18 cellular contexts compared by ENCODE assay signal in the genomic region with DNA sequence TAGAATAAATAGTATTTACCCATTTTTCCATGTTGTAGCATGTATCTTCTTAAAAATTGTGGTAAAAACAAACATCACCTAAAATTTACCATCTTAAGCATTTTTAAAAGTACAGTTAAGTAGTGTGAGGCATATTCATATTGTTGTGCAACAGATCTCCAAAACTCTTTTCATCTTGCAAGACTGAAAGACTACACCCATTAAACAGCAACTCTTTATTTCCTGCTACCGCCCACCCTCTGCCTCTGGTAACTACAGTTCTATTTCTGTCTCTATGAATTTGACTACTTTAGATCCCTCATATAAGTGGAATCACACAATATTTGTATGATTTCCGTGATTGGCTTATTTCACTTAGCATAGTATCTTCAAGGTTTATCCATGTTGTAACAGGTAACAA. TPM values are rescaled to one million over a fixed set of nuclear protein-coding genes. Genes with fewer than 3 reads are reported as not detected.
DNase-seq lines count a peak whose midpoint lies in the region; ATAC-seq and TF ChIP-seq lines count a peak whose summit lies in the region.
"Had no signal": no experiment of that assay in that cellular context is flagged by ENCODE, and none has a peak within 500 bp of the region (broad histone marks: within the 10 kb centered on the region; RNA-seq: fewer than 3 reads in every experiment).

No MANE protein-coding gene starts in this region.

- H3K27ac Mint-ChIP-seq in activated CD4-positive, alpha-beta T cell treated with anti-CD3 and anti-CD28 coated beads for 36 hours = no peak overlapping the region
- H3K27ac Mint-ChIP-seq: memory B cell had no signal

- POLR2A ChIA-PET in activated CD4-positive, alpha-beta T cell treated with anti-CD3 and anti-CD28 coated beads for 36 hours (lab: Charles Lee) = no interaction called here

- no peaks in the 10 kb centered on the region for H3K27me3 Mint-ChIP-seq in activated CD4-positive, alpha-beta T cell treated with anti-CD3 and anti-CD28 coated beads for 36 hours
- H3K27me3 Mint-ChIP-seq: brain had no signal

- peak; percentile 61 for ATAC-seq in activated CD4-positive, alpha-beta T cell treated with anti-CD3 and anti-CD28 coated beads for 36 hours
- peak; percentile 60 for ATAC-seq in GM19351 (IDR thresholded peaks at IDR 0.05; ENCODE audit: unreplicated experiment)
- ATAC-seq in left lung = peak; percentile 32
- ATAC-seq in GM18868 (IDR thresholded peaks at IDR 0.05; ENCODE audit: unreplicated experiment) = no peak
- ATAC-seq in left colon = no peak

- peaks cover 0 to 14% of the 10 kb centered on the region in 2 donors for H3K36me3 ChIP-seq in left lung

- no peaks in the 10 kb centered on the region for H3K9me3 ChIP-seq in left lung
- H3K9me3 ChIP-seq: right atrium auricular region, transverse colon had no signal

- H3K36me3 Mint-ChIP-seq in activated CD4-positive, alpha-beta T cell treated with anti-CD3 and anti-CD28 coated beads for 36 hours (ENCODE audit: low read depth) = no peaks in the 10 kb centered on the region

- TF ChIP-seq CTCF in cardiac fibroblast (IDR thresholded peaks at IDR 0.05; ENCODE audit: low read depth, low read length) (no peak), left lung (IDR thresholded peaks at IDR 0.05) (no peak)

- no peaks in the 10 kb centered on the region for H3K27me3 ChIP-seq in left lung
- H3K27me3 ChIP-seq: dorsolateral prefrontal cortex, right atrium auricular region, transverse colon had no signal

- peaks cover 0 to 5% of the 10 kb centered on the region in 2 donors for H3K4me1 ChIP-seq in left lung
- H3K4me1 ChIP-seq: transverse colon had no signal

- H3K27ac ChIP-seq in left lung = no peak overlapping the region
- H3K27ac ChIP-seq: 22Rv1, right atrium auricular region, SK-N-MC, transverse colon had no signal

- peak; percentile 48 for DNase-seq in activated CD4-positive, alpha-beta T cell treated with anti-CD3 and anti-CD28 coated beads for 36 hours
- no peak for DNase-seq in activated CD4-positive, alpha-beta T cell treated with anti-CD3 and anti-CD28 coated beads for 1 hour
- peak; percentile 38 to 49 for DNase-seq in cardiac fibroblast (ENCODE audit: low read depth in 2 of 2)
- DNase-seq in left lung = no peak
- no peak for DNase-seq in NCI-H2227 (lab: John Stamatoyannopoulos, UW; ENCODE audit: unreplicated experiment)
- no peak for DNase-seq in left colon
- DNase-seq: activated effector memory CD4-positive, alpha-beta T cell treated with Interleukin-2 at 50 U/mL for 16 hours; dorsolateral prefrontal cortex; NCI-H1048; stimulated activated CD4-positive, alpha-beta T cell treated with anti-CD3 and anti-CD28 coated beads, Interleukin-2, amount 100 ng/mL, for 24 hours; transverse colon had no signal

- no peak overlapping the region for H3K4me3 Mint-ChIP-seq in activated CD4-positive, alpha-beta T cell treated with anti-CD3 and anti-CD28 coated beads for 36 hours
- H3K4me3 Mint-ChIP-seq: brain, memory B cell had no signal

- CTCF ChIA-PET in activated CD4-positive, alpha-beta T cell treated with anti-CD3 and anti-CD28 coated beads for 36 hours (lab: Charles Lee) = interaction anchor here (0.6 to 1.2 kb wide), 2 partner anchors 12 to 223 kb away, joined by 3 to 4 read pairs; no protein-coding TSS in a partner anchor

- no peaks in the 10 kb centered on the region for H3K9me3 Mint-ChIP-seq in activated CD4-positive, alpha-beta T cell treated with anti-CD3 and anti-CD28 coated beads for 36 hours (ENCODE audit: low read depth)
- H3K9me3 Mint-ChIP-seq: memory B cell had no signal

- H3K4me3 ChIP-seq in cardiac fibroblast (replicated peaks in 1 of 2; ENCODE audit: low read depth in 2 of 2, low read length in 2 of 2) = no peak overlapping the region
- H3K4me3 ChIP-seq in left lung = no peak overlapping the region
- H3K4me3 ChIP-seq: dorsolateral prefrontal cortex, right atrium auricular region, SK-N-MC, transverse colon had no signal

- intact Hi-C loops in activated CD4-positive, alpha-beta T cell treated with anti-CD3 and anti-CD28 coated beads for 36 hours (cut with DNase I, micrococcal nuclease) = no loop called here
- intact Hi-C loops in left lung (cut with DNase I) (no loop called here), left colon (cut with DNase I, micrococcal nuclease) (no loop called here)

- H3K4me1 Mint-ChIP-seq in activated CD4-positive, alpha-beta T cell treated with anti-CD3 and anti-CD28 coated beads for 36 hours = peaks cover 14% of the 10 kb centered on the region
- H3K4me1 Mint-ChIP-seq: brain had no signal

RNA-seq across cellular contexts. Expression of gene AGBL3, which starts 40.0 kb away (rescaled TPM):
- total RNA-seq in activated CD4-positive, alpha-beta T cell treated with anti-CD3 and anti-CD28 coated beads for 36 hours = 1 to 10 TPM; 2.1 to 2.2 TPM
- total RNA-seq in left lung (1 to 10 TPM; 2.7 to 3.4 TPM), left colon (under 1 TPM; 0.64 to 0.78 TPM)

Comparison
In these comparisons a context has a peak if more than half of its experiments do, and no peak if none do; other contexts are left out.
1. DNase-seq: peak in activated CD4-positive, alpha-beta T cell treated with anti-CD3 and anti-CD28 coated beads for 36 hours (single experiment) and cardiac fibroblast (2 of 2); none in activated CD4-positive, alpha-beta T cell treated with anti-CD3 and anti-CD28 coated beads for 1 hour (single experiment), left lung (0 of 2), NCI-H2227 (single experiment) and left colon (0 of 2).
2. ATAC-seq: peak in activated CD4-positive, alpha-beta T cell treated with anti-CD3 and anti-CD28 coated beads for 36 hours (single experiment), GM19351 (single experiment) and left lung (single experiment); none in GM18868 (single experiment) and left colon (single experiment).